ENCODE assay signal across 19 cellular contexts in genomic region chr11:581342-581741, GRCh38. TPM values are rescaled to one million over a fixed set of nuclear protein-coding genes. Genes with fewer than 3 reads are reported as not detected.
DNase-seq lines count a peak whose midpoint lies in the region; ATAC-seq and TF ChIP-seq lines count a peak whose summit lies in the region.
"Had no signal": no experiment of that assay in that cellular context is flagged by ENCODE, and none has a peak within 500 bp of the region (broad histone marks: within the 10 kb centered on the region; RNA-seq: fewer than 3 reads in every experiment).

No MANE protein-coding gene starts in this region.

- TF ChIP-seq CTCF in right atrium auricular region (IDR thresholded peaks at IDR 0.05) = no peak
- TF ChIP-seq CTCF in progenitor cell of endocrine pancreas (IDR thresholded peaks at IDR 0.05; ENCODE audit: unreplicated experiment) = no peak
- TF ChIP-seq CTCF in coronary artery (IDR thresholded peaks at IDR 0.05) = no peak

- peaks cover 11% of the 10 kb centered on the region for H3K4me1 Mint-ChIP-seq in activated T-helper 17 cell treated with anti-CD3 and anti-CD28 coated beads, Interleukin-2, amount 50 U/mL, for 72 hours
- peaks cover 30% of the 10 kb centered on the region for H3K4me1 Mint-ChIP-seq in progenitor cell of endocrine pancreas (ENCODE audit: low read depth)

- no peak overlapping the region for H3K4me3 Mint-ChIP-seq in activated T-helper 17 cell treated with anti-CD3 and anti-CD28 coated beads, Interleukin-2, amount 50 U/mL, for 72 hours
- no peak overlapping the region for H3K4me3 Mint-ChIP-seq in progenitor cell of endocrine pancreas (ENCODE audit: low read depth)
- H3K4me3 Mint-ChIP-seq: CD14-positive monocyte, neural progenitor cell had no signal

- H3K9me3 ChIP-seq in right atrium auricular region = no peaks in the 10 kb centered on the region
- H3K9me3 ChIP-seq: colonic mucosa, testis had no signal

- peak overlapping the region; percentile 43 to 59 for H3K27ac ChIP-seq in right atrium auricular region
- H3K27ac ChIP-seq in coronary artery = no peak overlapping the region
- H3K27ac ChIP-seq: colonic mucosa, neural progenitor cell, testis had no signal

- DNase-seq in activated naive CD4-positive, alpha-beta T cell treated with anti-CD3 and anti-CD28 coated beads, Interleukin-2, amount 50 U/mL, for 72 hours (ENCODE audit: low spot score in 2 of 2) = no peak
- no peak for DNase-seq in activated naive CD4-positive, alpha-beta T cell (lab: John Stamatoyannopoulos, UW)
- no peak for DNase-seq in right atrium auricular region (ENCODE audit: low spot score)
- no peak for DNase-seq in progenitor cell of endocrine pancreas (ENCODE audit: low spot score, unreplicated experiment)
- no peak for DNase-seq in coronary artery (ENCODE audit: low spot score)
- DNase-seq in GM19240 (ENCODE audit: insufficient read length, low spot score) = no peak
- DNase-seq: activated naive CD4-positive, alpha-beta T cell treated with Interleukin-2 at 50 U/mL for 16 hours; colonic mucosa; GDM1; H7; islet precursor cell; NCI-H1417; NCI-H69; testis had no signal

- no peak for ATAC-seq in activated naive CD4-positive, alpha-beta T cell treated with anti-CD3 and anti-CD28 coated beads, Interleukin-2, amount 50 U/mL, for 72 hours
- no peak for ATAC-seq in activated T-helper 17 cell treated with anti-CD3 and anti-CD28 coated beads, Interleukin-2, amount 50 U/mL, for 72 hours (replicated peaks)
- ATAC-seq in HG02678 (IDR thresholded peaks at IDR 0.05; ENCODE audit: unreplicated experiment) = no peak

- peak overlapping the region; percentile 5 to 15 for H3K27ac Mint-ChIP-seq in activated naive CD4-positive, alpha-beta T cell treated with anti-CD3 and anti-CD28 coated beads, Interleukin-2, amount 50 U/mL, for 72 hours
- H3K27ac Mint-ChIP-seq in activated T-helper 17 cell treated with anti-CD3 and anti-CD28 coated beads, Interleukin-2, amount 50 U/mL, for 72 hours = peak overlapping the region; percentile 9
- peak overlapping the region; percentile 2 for H3K27ac Mint-ChIP-seq in progenitor cell of endocrine pancreas
- H3K27ac Mint-ChIP-seq: neural progenitor cell had no signal

- peaks cover 14% of the 10 kb centered on the region in 2 donors for H3K36me3 Mint-ChIP-seq in activated naive CD4-positive, alpha-beta T cell treated with anti-CD3 and anti-CD28 coated beads, Interleukin-2, amount 50 U/mL, for 72 hours
- peaks cover 67% of the 10 kb centered on the region for H3K36me3 Mint-ChIP-seq in activated T-helper 17 cell treated with anti-CD3 and anti-CD28 coated beads, Interleukin-2, amount 50 U/mL, for 72 hours (ENCODE audit: low read depth)
- peaks cover 6% of the 10 kb centered on the region for H3K36me3 Mint-ChIP-seq in progenitor cell of endocrine pancreas (ENCODE audit: insufficient read depth)

- no peak overlapping the region for H3K4me3 ChIP-seq in right atrium auricular region
- H3K4me3 ChIP-seq in coronary artery = no peak overlapping the region
- H3K4me3 ChIP-seq: colonic mucosa, neural progenitor cell, testis had no signal

- no peaks in the 10 kb centered on the region for H3K27me3 Mint-ChIP-seq in activated T-helper 17 cell treated with anti-CD3 and anti-CD28 coated beads, Interleukin-2, amount 50 U/mL, for 72 hours
- H3K27me3 Mint-ChIP-seq in progenitor cell of endocrine pancreas = no peaks in the 10 kb centered on the region

- H3K9me3 Mint-ChIP-seq in activated naive CD4-positive, alpha-beta T cell treated with anti-CD3 and anti-CD28 coated beads, Interleukin-2, amount 50 U/mL, for 72 hours = no peaks in the 10 kb centered on the region
- no peaks in the 10 kb centered on the region for H3K9me3 Mint-ChIP-seq in activated T-helper 17 cell treated with anti-CD3 and anti-CD28 coated beads, Interleukin-2, amount 50 U/mL, for 72 hours
- no peaks in the 10 kb centered on the region for H3K9me3 Mint-ChIP-seq in progenitor cell of endocrine pancreas (ENCODE audit: low read depth)
- H3K9me3 Mint-ChIP-seq: neural progenitor cell had no signal

- H3K36me3 ChIP-seq in right atrium auricular region = peaks cover 28% of the 10 kb centered on the region
- H3K36me3 ChIP-seq: neural progenitor cell had no signal

- no peaks in the 10 kb centered on the region for H3K27me3 ChIP-seq in right atrium auricular region
- H3K27me3 ChIP-seq: colonic mucosa, neural progenitor cell, testis had no signal

- H3K4me1 ChIP-seq in right atrium auricular region = peaks cover 0 to 51% of the 10 kb centered on the region in 2 donors

RNA-seq across cellular contexts. Expression of gene PHRF1, which starts 5.1 kb away (rescaled TPM):
- 10 to 100 TPM; 37.3 to 47.1 TPM for total RNA-seq in activated naive CD4-positive, alpha-beta T cell treated with anti-CD3 and anti-CD28 coated beads, Interleukin-2, amount 50 U/mL, for 72 hours
- total RNA-seq in activated T-helper 17 cell treated with anti-CD3 and anti-CD28 coated beads, Interleukin-2, amount 50 U/mL, for 72 hours = 10 to 100 TPM; 37.8 to 55.6 TPM
- total RNA-seq in right atrium auricular region (10 to 100 TPM; 12.4 to 14.2 TPM), progenitor cell of endocrine pancreas (44.4 and 44.9 TPM in 2 replicates)

RNA-seq across cellular contexts. Expression of gene RASSF7, which starts 20.6 kb away (rescaled TPM):
- total RNA-seq in activated naive CD4-positive, alpha-beta T cell treated with anti-CD3 and anti-CD28 coated beads, Interleukin-2, amount 50 U/mL, for 72 hours = 10 to 100 TPM; 13.3 to 17.5 TPM
- total RNA-seq in activated T-helper 17 cell treated with anti-CD3 and anti-CD28 coated beads, Interleukin-2, amount 50 U/mL, for 72 hours = 10 to 100 TPM; 22.7 to 37.7 TPM
- total RNA-seq in right atrium auricular region (10 to 100 TPM in 1 of 2 donors, 1 to 10 TPM in 1; 8.5 to 13.0 TPM), progenitor cell of endocrine pancreas (38.2 and 40.8 TPM in 2 replicates)

RNA-seq across cellular contexts. Expression of gene LMNTD2, which starts 20.8 kb away (rescaled TPM):
- 1 to 10 TPM; 5.1 to 5.8 TPM for total RNA-seq in activated naive CD4-positive, alpha-beta T cell treated with anti-CD3 and anti-CD28 coated beads, Interleukin-2, amount 50 U/mL, for 72 hours
- 1 to 10 TPM; 2.7 to 6.6 TPM for total RNA-seq in activated T-helper 17 cell treated with anti-CD3 and anti-CD28 coated beads, Interleukin-2, amount 50 U/mL, for 72 hours
- total RNA-seq in right atrium auricular region (under 1 TPM; 0.33 to 0.86 TPM), progenitor cell of endocrine pancreas (15.6 and 19.3 TPM in 2 replicates)

RNA-seq across cellular contexts. Expression of gene IRF7, which starts 34.4 kb away (rescaled TPM):
- 100 to 1,000 TPM in 1 of 2 donors, 10 to 100 TPM in 1; 25.3 to 104 TPM for total RNA-seq in activated naive CD4-positive, alpha-beta T cell treated with anti-CD3 and anti-CD28 coated beads, Interleukin-2, amount 50 U/mL, for 72 hours
- 10 to 100 TPM; 14.7 to 25.8 TPM for total RNA-seq in activated T-helper 17 cell treated with anti-CD3 and anti-CD28 coated beads, Interleukin-2, amount 50 U/mL, for 72 hours
- 10 to 100 TPM in 1 of 2 donors, 1 to 10 TPM in 1; 9.6 to 14.9 TPM for total RNA-seq in right atrium auricular region
- 8.7 and 12.6 TPM in 2 replicates for total RNA-seq in progenitor cell of endocrine pancreas

RNA-seq across cellular contexts. Expression of gene CDHR5, which starts 43.4 kb away (rescaled TPM):
- not detected for total RNA-seq in activated naive CD4-positive, alpha-beta T cell treated with anti-CD3 and anti-CD28 coated beads, Interleukin-2, amount 50 U/mL, for 72 hours
- not detected for total RNA-seq in activated T-helper 17 cell treated with anti-CD3 and anti-CD28 coated beads, Interleukin-2, amount 50 U/mL, for 72 hours
- total RNA-seq in right atrium auricular region (not detected), progenitor cell of endocrine pancreas (0.24 and 0.98 TPM in 2 replicates)
- total RNA-seq: H7, OCI-LY7 had no signal

Comparison
In these comparisons a context has a peak if more than half of its experiments do, and no peak if none do; other contexts are left out.
1. H3K27ac ChIP-seq: peak in right atrium auricular region (2 of 2); none in coronary artery (0 of 2).
2. Peak in every context shown above with its lines, with median percentiles within 50 percentile points of each other: H3K27ac Mint-ChIP-seq.